Comparison of ENCODE assay signal across 1 cellular context in genomic region chr11:123061403-123062157, GRCh38.
TF ChIP-seq lines count a peak whose summit lies in the region.

Gene HSPA8 (minus strand): TSS chr11:123062136. CDS start chr11:123061324, 812 bp downstream.

TF ChIP-seq in HEK293, 187 proteins besides CTCF, POLR2A, EP300 and RAD21 (continued from another document and continues in another):
- TF ChIP-seq ZBTB10 (tag by site-specific recombination; IDR thresholded peaks at IDR 0.05) (0 out of 2 replicates have a peak, but pooled peaks have one; percentile 13), YY2 (tag by site-specific recombination; IDR thresholded peaks at IDR 0.05) (no peak), ZBTB49 (tag by site-specific recombination; IDR thresholded peaks at IDR 0.05; ENCODE audit: low read depth) (no peak), ZXDB (tag by site-specific recombination; IDR thresholded peaks at IDR 0.05) (0 out of 2 replicates have a peak, but pooled peaks have one; percentile 6), ZNF791 (tag by site-specific recombination; IDR thresholded peaks at IDR 0.05) (no peak), ZNF555 (tag by site-specific recombination; conservative IDR thresholded peaks at IDR 0.05) (no peak), ZNF26 (tag by site-specific recombination; IDR thresholded peaks at IDR 0.05) (no peak), ZNF10 (tag by site-specific recombination; IDR thresholded peaks at IDR 0.05) (peak; percentile 81), PRDM4 (tag by site-specific recombination; IDR thresholded peaks at IDR 0.05) (0 out of 2 replicates have a peak, but pooled peaks have one; percentile 27), PRDM1 (tag by site-specific recombination; IDR thresholded peaks at IDR 0.05) (no peak), ZSCAN4 (tag by site-specific recombination; IDR thresholded peaks at IDR 0.05) (0 out of 2 replicates have a peak, but pooled peaks have one; percentile 9), ZNF394 (tag by site-specific recombination; IDR thresholded peaks at IDR 0.05; ENCODE audit: borderline replicate concordance) (peak; percentile 58), ZNF366 (tag by site-specific recombination; conservative IDR thresholded peaks at IDR 0.05) (no peak), ATF2 (tag by site-specific recombination; IDR thresholded peaks at IDR 0.05; ENCODE audit: low read depth) (no peak), ZNF214 (tag by site-specific recombination; IDR thresholded peaks at IDR 0.05; ENCODE audit: borderline replicate concordance) (no peak), AEBP2 (tag by site-specific recombination; IDR thresholded peaks at IDR 0.05; ENCODE audit: borderline replicate concordance) (no peak), ZBTB11 (tag by site-specific recombination; conservative IDR thresholded peaks at IDR 0.05; ENCODE audit: low read depth) (no peak; the same call in 1 of the 2 replicates), ZNF561 (tag by site-specific recombination; IDR thresholded peaks at IDR 0.05; ENCODE audit: borderline replicate concordance) (0 out of 2 replicates have a peak, but pooled peaks have one; percentile 10), ZNF133 (tag by site-specific recombination; IDR thresholded peaks at IDR 0.05) (peak; percentile 11; the same call in 1 of the 2 replicates), ZNF146 (tag by site-specific recombination; IDR thresholded peaks at IDR 0.05) (no peak), OSR2 (tag by site-specific recombination; IDR thresholded peaks at IDR 0.05) (no peak), ZNF23 (tag by site-specific recombination; IDR thresholded peaks at IDR 0.05; ENCODE audit: borderline replicate concordance) (no peak), ZNF513 (tag by site-specific recombination; IDR thresholded peaks at IDR 0.05) (0 out of 2 replicates have a peak, but pooled peaks have one; percentile 7), ZEB2 (tag by site-specific recombination; IDR thresholded peaks at IDR 0.05) (no peak), ZFP69B (tag by site-specific recombination; IDR thresholded peaks at IDR 0.05) (no peak), ZNF677 (tag by site-specific recombination; IDR thresholded peaks at IDR 0.05) (no peak), FEZF1 (tag by site-specific recombination; IDR thresholded peaks at IDR 0.05) (no peak), HIC1 (tag by site-specific recombination; IDR thresholded peaks at IDR 0.05) (0 out of 2 replicates have a peak, but pooled peaks have one; percentile 20), GLIS2 (tag by site-specific recombination; IDR thresholded peaks at IDR 0.05) (peak; percentile 10; the same call in 1 of the 2 replicates), REPIN1 (tag by site-specific recombination; IDR thresholded peaks at IDR 0.05; ENCODE audit: low read depth) (no peak), ZNF362 (tag by site-specific recombination; IDR thresholded peaks at IDR 0.05) (no peak), YY1 (tag by site-specific recombination; IDR thresholded peaks at IDR 0.05) (no peak), ZNF596 (tag by site-specific recombination; IDR thresholded peaks at IDR 0.05) (no peak)
